ENCODE assay signal across 22 cellular contexts in genomic region chr5:157004893-157005551, GRCh38. TPM values are rescaled to one million over a fixed set of nuclear protein-coding genes. Genes with fewer than 3 reads are reported as not detected.
DNase-seq lines count a peak whose midpoint lies in the region; ATAC-seq and TF ChIP-seq lines count a peak whose summit lies in the region.
"Had no signal": no experiment of that assay in that cellular context is flagged by ENCODE, and none has a peak within 500 bp of the region (broad histone marks: within the 10 kb centered on the region; RNA-seq: fewer than 3 reads in every experiment).

No MANE protein-coding gene starts in this region.

- no peaks in the 10 kb centered on the region for H3K27me3 ChIP-seq in kidney epithelial cell (ENCODE audit: control insufficient read depth, insufficient read depth, low read length)
- H3K27me3 ChIP-seq: BLaER1 treated with 17β-estradiol and CSF1 and Interleukin-3, amounts not matched to agents 10 nM and 100 nM; gastroesophageal sphincter; Peyer's patch had no signal

- no peak for TF ChIP-seq CTCF in kidney epithelial cell (IDR thresholded peaks at IDR 0.05; ENCODE audit: insufficient read depth, low read length, poor library complexity, severe bottlenecking)
- no peak for TF ChIP-seq CTCF in foreskin fibroblast (IDR thresholded peaks at IDR 0.05; ENCODE audit: low read depth, low read length)

- H3K36me3 ChIP-seq in kidney epithelial cell (ENCODE audit: control insufficient read depth, insufficient read depth, low read length): no peaks in the 10 kb centered on the region
- H3K36me3 ChIP-seq: BLaER1 treated with 17β-estradiol and CSF1 and Interleukin-3, amounts not matched to agents 10 nM and 100 nM; gastroesophageal sphincter; Peyer's patch had no signal

- peak; percentile 46 for DNase-seq in Caki2 (ENCODE audit: low read depth)
- peak; percentile 81 for DNase-seq in kidney epithelial cell (ENCODE audit: low read depth)
- DNase-seq in foreskin fibroblast: no peak
- no peak for DNase-seq in hippocampal formation (lab: John Stamatoyannopoulos, UW)
- DNase-seq in islet precursor cell: no peak
- DNase-seq: activated CD4-positive, alpha-beta T cell treated with anti-CD3 and anti-CD28 coated beads, Interleukin-2, amount 50 U/mL, for 1 hour; activated gamma-delta T cell treated with Interleukin-2 at 50 U/mL for 16 hours; effector memory CD4-positive, alpha-beta T cell; Karpas-422; NCI-H1694 treated with DMSO at 0.1 percent for 48 hours; NCI-H526; Peyer's patch; right cardiac atrium; stimulated activated CD4-positive, alpha-beta T cell treated with anti-CD3 and anti-CD28 coated beads, Interleukin-4, amount 100 ng/mL, for 24 hours had no signal

- in situ Hi-C loops in Caki2 (cut with HindIII; ENCODE audit: low pct_unique_long_range_greater_than_20kb, low sequenced_read_pairs): no loop called here

- H3K4me3 ChIP-seq in kidney epithelial cell (ENCODE audit: low read depth, low read length) (no peak overlapping the region), foreskin fibroblast (ENCODE audit: low read depth in 1 of 2, low read length in 2 of 2) (no peak overlapping the region)
- H3K4me3 ChIP-seq: BLaER1 treated with 17β-estradiol and CSF1 and Interleukin-3, amounts not matched to agents 10 nM and 100 nM; gastroesophageal sphincter; Peyer's patch had no signal

- ATAC-seq in GM19023 (IDR thresholded peaks at IDR 0.05; ENCODE audit: unreplicated experiment) (peak; percentile 52), HG03378 (IDR thresholded peaks at IDR 0.05; ENCODE audit: unreplicated experiment) (peak; percentile 83), SK-N-SH treated with all-trans-retinoic acid at 6 μM for 48 hours (no peak)
- ATAC-seq: gastroesophageal sphincter; right cardiac atrium; stimulated activated memory B cell treated with anti-CD40 and anti-IgM and Interleukin-4, amounts not matched to agents 10 μg/mL and 1 μg/mL and 100 μg/mL, for 72 hours had no signal

TF ChIP-seq in SK-N-SH treated with all-trans-retinoic acid at 6 μM for 48 hours, 23 proteins besides CTCF, POLR2A, EP300 and RAD21:
- TF ChIP-seq OSR1 (CRISPR knock-in tag; IDR thresholded peaks at IDR 0.05) (no peak), ZFP30 (CRISPR knock-in tag; IDR thresholded peaks at IDR 0.05) (no peak), PATZ1 (CRISPR knock-in tag; IDR thresholded peaks at IDR 0.05; ENCODE audit: borderline replicate concordance) (no peak), CSRNP3 (CRISPR knock-in tag; IDR thresholded peaks at IDR 0.05) (no peak), ZFP3 (CRISPR knock-in tag; IDR thresholded peaks at IDR 0.05) (no peak), ZNF8 (CRISPR knock-in tag; IDR thresholded peaks at IDR 0.05) (no peak), ZNF70 (CRISPR knock-in tag; IDR thresholded peaks at IDR 0.05) (no peak), RARB (CRISPR knock-in tag; IDR thresholded peaks at IDR 0.05) (no peak), CREB5 (CRISPR knock-in tag; IDR thresholded peaks at IDR 0.05; ENCODE audit: low read depth) (no peak), SNAI2 (CRISPR knock-in tag; IDR thresholded peaks at IDR 0.05) (no peak), ARNTL (CRISPR knock-in tag; IDR thresholded peaks at IDR 0.05; ENCODE audit: borderline replicate concordance, low read depth) (no peak), POU6F1 (CRISPR knock-in tag; IDR thresholded peaks at IDR 0.05; ENCODE audit: borderline replicate concordance, low read depth) (no peak), ESRRG (CRISPR knock-in tag; IDR thresholded peaks at IDR 0.05) (no peak), TSHZ2 (CRISPR knock-in tag; IDR thresholded peaks at IDR 0.05) (no peak), CSDC2 (CRISPR knock-in tag; IDR thresholded peaks at IDR 0.05) (no peak), TOX (CRISPR knock-in tag; IDR thresholded peaks at IDR 0.05; ENCODE audit: borderline replicate concordance) (no peak), ISL1 (CRISPR knock-in tag; IDR thresholded peaks at IDR 0.05) (no peak), PPARA (CRISPR knock-in tag; IDR thresholded peaks at IDR 0.05; ENCODE audit: borderline replicate concordance) (no peak)

RNA-seq across cellular contexts. Expression of gene TIMD4, which starts 42.0 kb away (rescaled TPM):
- 0.87 and 3.5 TPM in 2 replicates for total RNA-seq in Caki2 (2014; rRNA removed; shearing (Covaris generic); ENCODE audit: low replicate concordance)
- not detected in 2 replicates for total RNA-seq in kidney epithelial cell
- total RNA-seq: bronchial epithelial cell, myocyte had no signal

RNA-seq across cellular contexts. Expression of gene HAVCR1, which starts 53.9 kb away (rescaled TPM):
- total RNA-seq in Caki2 (2014; rRNA removed; shearing (Covaris generic); ENCODE audit: low replicate concordance): 54.8 and 62.9 TPM in 2 replicates
- total RNA-seq in kidney epithelial cell: 0.29 and 1.4 TPM in 2 replicates
- total RNA-seq: bronchial epithelial cell, Peyer's patch, right cardiac atrium had no signal

Comparison
In these comparisons a context has a peak if more than half of its experiments do, and no peak if none do; other contexts are left out.
1. DNase-seq: peak in Caki2 (single experiment) and kidney epithelial cell (single experiment); none in foreskin fibroblast (0 of 2), hippocampal formation (0 of 2) and islet precursor cell (single experiment).
2. RNA of gene HAVCR1, which starts 53.9 kb away (total RNA-seq): 54.8 to 62.9 TPM in Caki2; 0.29 to 1.4 TPM in kidney epithelial cell; every median in the first group is over 10 times any median in the second.